In genomic region chr12:22304341-22304740, GRCh38 we compare ENCODE assay signal across 33 cellular contexts. TPM values are rescaled to one million over a fixed set of nuclear protein-coding genes. Genes with fewer than 3 reads are reported as not detected.
"Had no signal": no experiment of that assay in that cellular context is flagged by ENCODE, and none has a peak within 500 bp of the region (broad histone marks: within the 10 kb centered on the region; RNA-seq: fewer than 3 reads in every experiment).

No MANE protein-coding gene starts in this region.

- H3K27ac ChIP-seq: cardiac muscle cell, KMS-11, Peyer's patch, VCaP had no signal

- H3K27me3 ChIP-seq: cardiac muscle cell, Peyer's patch had no signal

- H3K4me3 ChIP-seq: cardiac muscle cell, Peyer's patch had no signal

- H3K4me1 ChIP-seq: Peyer's patch had no signal

- DNase-seq: activated B cell treated with CpG ODN at 0.5 μM for 24 hours; activated CD4-positive, alpha-beta memory T cell treated with anti-CD3 and anti-CD28 coated beads for 36 hours; activated CD4-positive, alpha-beta T cell treated with anti-CD3 and anti-CD28 coated beads for 4 hours; activated CD4-positive, alpha-beta T cell treated with anti-CD3 and anti-CD28 coated beads, Interleukin-2, amount 50 U/mL, for 1 hour; activated CD4-positive, CD25-positive, alpha-beta regulatory T cell treated with anti-CD3 and anti-CD28 coated beads, Interleukin-2, amount 50 U/mL, for 72 hours; activated CD8-positive, alpha-beta memory T cell treated with anti-CD3 and anti-CD28 coated beads, Interleukin-2, amount 50 U/mL, for 4 hours; activated naive CD4-positive, alpha-beta T cell treated with anti-CD3 and anti-CD28 coated beads, Interleukin-2, amount 10 ng/mL, durations not matched to agents 7 days and 5 days; activated naive CD8-positive, alpha-beta T cell treated with anti-CD3 and anti-CD28 coated beads, Interleukin-2, amount 50 U/mL, for 24 hours; activated T-cell treated with anti-CD3 and anti-CD28 coated beads for 4 hours; activated T-cell treated with anti-CD3 and anti-CD28 coated beads, Interleukin-2, amount 50 U/mL, for 4 hours; anterior cingulate cortex; NCI-H1092 treated with DMSO at 0.1 percent for 48 hours; NCI-H1417; NCI-H146; NCI-H187; NCI-H2029 treated with DMSO at 0.1 percent for 48 hours; NCI-H2107; NCI-H2171; NCI-H510A; NCI-H526; NCI-H748 treated with DMSO at 0.1 percent for 48 hours; NK-92 treated with Interleukin-12 subunit alpha and Interleukin-12 subunit beta, amount 100 ng/mL, for 24 hours; PC-3; Peyer's patch; RPMI8226; SHP77 treated with DMSO at 0.1 percent for 48 hours; SW 1271; T-helper 1 cell; T-helper 2 cell; T-helper 9 cell had no signal

- H3K9me3 ChIP-seq: Peyer's patch had no signal

- H3K36me3 ChIP-seq: cardiac muscle cell, Peyer's patch had no signal

RNA-seq across cellular contexts. Expression of gene ST8SIA1, which starts 30.2 kb away (rescaled TPM):
- total RNA-seq: PC-3 had no signal
